Comparison of ENCODE assay signal across 16 cellular contexts in genomic region chr3:13509066-13509815, GRCh38. TPM values are rescaled to one million over a fixed set of nuclear protein-coding genes. Genes with fewer than 3 reads are reported as not detected.
A peak's percentile ranks its signal among the peaks of the same experiment; 100 is the strongest.
DNase-seq lines count a peak whose midpoint lies in the region; ATAC-seq, FAIRE-seq and TF ChIP-seq lines count a peak whose summit lies in the region.
"Had no signal": no experiment of that assay in that cellular context is flagged by ENCODE, and none has a peak within 500 bp of the region (broad histone marks: within the 10 kb centered on the region; RNA-seq: fewer than 3 reads in every experiment).

No MANE protein-coding gene starts in this region.

- no CpG with 5 or more reads among the region's 15 CpGs for WGBS in neuronal stem cell (ENCODE audit: extremely low coverage in 2 of 2, insufficient read length in 2 of 2, insufficient replicate concordance in 1 of 2), 2 donors
- 47 to 75% (median 53%) methylated on average over 13 to 15 of the region's 15 CpGs for WGBS in small intestine, 3 donors

- peaks cover 0 to 3% of the 10 kb centered on the region in 2 donors for H3K9me3 ChIP-seq in neuronal stem cell (replicated peaks in 1 of 2; ENCODE audit: control insufficient read depth in 2 of 2, insufficient read depth in 1 of 2, low read depth in 1 of 2, low read length in 2 of 2)
- H3K9me3 ChIP-seq in small intestine (ENCODE audit: control insufficient read depth, low read depth): no peaks in the 10 kb centered on the region

- H3K27ac Mint-ChIP-seq in natural killer cell treated with Interleukin-12 subunit alpha and Interleukin-12 subunit beta and Interleukin-15 and Interleukin-18, amount 100 ng/mL, for 72 hours: no peak overlapping the region
- H3K27ac Mint-ChIP-seq in natural killer cell (no peak overlapping the region), mesothelial cell of epicardium (no peak overlapping the region)

- H2AK5ac ChIP-seq in neuronal stem cell (ENCODE audit: low read depth, low read length): peak overlapping the region; percentile 57

- no peaks in the 10 kb centered on the region for H3K36me3 ChIP-seq in neuronal stem cell (replicated peaks in 1 of 2; ENCODE audit: control insufficient read depth in 2 of 2, insufficient read depth in 2 of 2, low read length in 2 of 2)
- H3K36me3 ChIP-seq in small intestine (ENCODE audit: control insufficient read depth in 2 of 2, insufficient read depth in 2 of 2, low read length in 2 of 2): no peaks in the 10 kb centered on the region

- H3K4me1 ChIP-seq in neuronal stem cell (ENCODE audit: control insufficient read depth in 2 of 2, insufficient read depth in 1 of 2, low read depth in 1 of 2, low read length in 2 of 2): peaks cover 25 to 34% of the 10 kb centered on the region in 2 donors
- no peaks in the 10 kb centered on the region for H3K4me1 ChIP-seq in small intestine (ENCODE audit: control insufficient read depth in 2 of 2, insufficient read depth in 1 of 2, low read depth in 1 of 2, low read length in 1 of 2)

- no peak overlapping the region for H3K4ac ChIP-seq in neuronal stem cell (ENCODE audit: low read length)

- H3K18ac ChIP-seq in neuronal stem cell (ENCODE audit: low read length): peak overlapping the region; percentile 27

- no peaks in the 10 kb centered on the region for H3K27me3 Mint-ChIP-seq in natural killer cell treated with Interleukin-12 subunit alpha and Interleukin-12 subunit beta and Interleukin-15 and Interleukin-18, amount 100 ng/mL, for 72 hours
- H3K27me3 Mint-ChIP-seq in natural killer cell (ENCODE audit: low read depth in 2 of 2) (no peaks in the 10 kb centered on the region), mesothelial cell of epicardium (ENCODE audit: low read depth) (no peaks in the 10 kb centered on the region)

- H3K14ac ChIP-seq in neuronal stem cell (ENCODE audit: low read length): no peak overlapping the region

- H3K4me2 ChIP-seq in neuronal stem cell (ENCODE audit: insufficient read depth, low read length, poor library complexity, severe bottlenecking): no peak overlapping the region
- H3K4me2 ChIP-seq: KMS-11 had no signal

- peak overlapping the region; percentile 56 for H2BK15ac ChIP-seq in neuronal stem cell (ENCODE audit: low read length)

- peak overlapping the region; percentile 7 for H2BK120ac ChIP-seq in neuronal stem cell (ENCODE audit: low read depth, low read length)

- no peak overlapping the region for H2BK5ac ChIP-seq in neuronal stem cell (ENCODE audit: low read length)

- H3K9ac ChIP-seq in neuronal stem cell (ENCODE audit: low read depth, low read length, poor library complexity): no peak overlapping the region
- H3K9ac ChIP-seq: KMS-11 had no signal

- no peak for TF ChIP-seq CTCF in natural killer cell (IDR thresholded peaks at IDR 0.05)
- TF ChIP-seq CTCF in mesothelial cell of epicardium (IDR thresholded peaks at IDR 0.05; ENCODE audit: unreplicated experiment): no peak

- H2AFZ ChIP-seq in neuronal stem cell (ENCODE audit: low read length): no peak overlapping the region
- H2AFZ ChIP-seq: PC-9 had no signal

- peak; percentile 52 for DNase-seq in natural killer cell treated with Interleukin-12 subunit alpha and Interleukin-12 subunit beta and Interleukin-15 and Interleukin-18, amount 100 ng/mL, for 72 hours (ENCODE audit: low spot score)
- DNase-seq in natural killer cell (no peak), left ventricle myocardium superior (peak; percentile 22), neuronal stem cell (ENCODE audit: low spot score) (no peak), epidermal melanocyte (ENCODE audit: insufficient read length, low spot score) (no peak), small intestine (no peak), mesothelial cell of epicardium (ENCODE audit: low spot score in 2 of 2, unreplicated experiment in 2 of 2) (no peak)
- no peak for DNase-seq in activated CD8-positive, alpha-beta memory T cell treated with anti-CD3 and anti-CD28 coated beads for 24 hours
- DNase-seq: C1 segment of cervical spinal cord, HCEC 1CT, NCI-H1436 treated with DMSO at 0.1 percent for 48 hours, NCI-H2029 treated with DMSO at 0.1 percent for 48 hours, PC-9 had no signal

- H3K4me3 ChIP-seq in neuronal stem cell (ENCODE audit: low read length in 2 of 2) (no peak overlapping the region), small intestine (ENCODE audit: low read depth in 1 of 2, low read length in 2 of 2) (no peak overlapping the region)
- H3K4me3 ChIP-seq: PC-9 had no signal

- no peak for FAIRE-seq in small intestine (lab: Jason Lieb, UNC)
- FAIRE-seq: A204.1 had no signal

- H3K27me3 ChIP-seq in neuronal stem cell (ENCODE audit: control insufficient read depth in 3 of 3, insufficient read depth in 3 of 3, low read depth in 1 of 3, low read length in 3 of 3): no peaks in the 10 kb centered on the region
- no peaks in the 10 kb centered on the region for H3K27me3 ChIP-seq in small intestine (ENCODE audit: control insufficient read depth in 2 of 2, insufficient read depth in 2 of 2, low read length in 2 of 2)

- H4K8ac ChIP-seq in neuronal stem cell (ENCODE audit: low read depth, low read length): no peak overlapping the region

- H3K27ac ChIP-seq in neuronal stem cell (replicated peaks; ENCODE audit: low read length): no peak overlapping the region
- H3K27ac ChIP-seq in small intestine (ENCODE audit: low read depth in 1 of 2, low read length in 1 of 2): no peak overlapping the region
- H3K27ac ChIP-seq: KMS-11, PC-9 had no signal

- H3K23ac ChIP-seq in neuronal stem cell (ENCODE audit: low read depth, low read length, poor library complexity): peak overlapping the region; percentile 13

- peak overlapping the region; percentile 8 for H2BK12ac ChIP-seq in neuronal stem cell (ENCODE audit: low read length)

- no peaks in the 10 kb centered on the region for H3K79me1 ChIP-seq in neuronal stem cell (ENCODE audit: low read depth, low read length)

- H3K36me3 Mint-ChIP-seq in natural killer cell treated with Interleukin-12 subunit alpha and Interleukin-12 subunit beta and Interleukin-15 and Interleukin-18, amount 100 ng/mL, for 72 hours: no peaks in the 10 kb centered on the region
- H3K36me3 Mint-ChIP-seq in natural killer cell (no peaks in the 10 kb centered on the region), mesothelial cell of epicardium (no peaks in the 10 kb centered on the region)

- ATAC-seq in natural killer cell treated with Interleukin-12 subunit alpha and Interleukin-12 subunit beta and Interleukin-15 and Interleukin-18, amount 100 ng/mL, for 72 hours: peak in 1 of 2 donors; percentile 2
- ATAC-seq in natural killer cell: no peak
- ATAC-seq in left ventricle myocardium superior: no peak

- no peaks in the 10 kb centered on the region for H3K4me1 Mint-ChIP-seq in natural killer cell treated with Interleukin-12 subunit alpha and Interleukin-12 subunit beta and Interleukin-15 and Interleukin-18, amount 100 ng/mL, for 72 hours (ENCODE audit: low read depth in 2 of 2)
- H3K4me1 Mint-ChIP-seq in natural killer cell (no peaks in the 10 kb centered on the region), mesothelial cell of epicardium (peaks cover 23% of the 10 kb centered on the region)

- no peaks in the 10 kb centered on the region for H3K9me3 Mint-ChIP-seq in natural killer cell treated with Interleukin-12 subunit alpha and Interleukin-12 subunit beta and Interleukin-15 and Interleukin-18, amount 100 ng/mL, for 72 hours
- H3K9me3 Mint-ChIP-seq in natural killer cell (no peaks in the 10 kb centered on the region), mesothelial cell of epicardium (peaks cover 4% of the 10 kb centered on the region)

- intact Hi-C loops in natural killer cell (cut with micrococcal nuclease) (no loop called here), left ventricle myocardium superior (cut with micrococcal nuclease) (no loop called here)

- H3K4me3 Mint-ChIP-seq in natural killer cell treated with Interleukin-12 subunit alpha and Interleukin-12 subunit beta and Interleukin-15 and Interleukin-18, amount 100 ng/mL, for 72 hours: no peak overlapping the region
- H3K4me3 Mint-ChIP-seq in natural killer cell (no peak overlapping the region), mesothelial cell of epicardium (no peak overlapping the region)

- H4K91ac ChIP-seq in neuronal stem cell (ENCODE audit: low read depth, low read length, poor library complexity): no peak overlapping the region

RNA-seq across cellular contexts. Expression of gene HDAC11, which starts 29.1 kb away (rescaled TPM):
- 1 to 10 TPM; 1.8 to 3.5 TPM for total RNA-seq in natural killer cell treated with Interleukin-12 subunit alpha and Interleukin-12 subunit beta and Interleukin-15 and Interleukin-18, amount 100 ng/mL, for 72 hours
- total RNA-seq in natural killer cell: 1 to 10 TPM; 3.4 to 5.3 (median 3.9) TPM
- total RNA-seq in left ventricle myocardium superior: 39.8 TPM
- polyA plus RNA-seq in neuronal stem cell (2013, experiment 1 of 2): 7.3 TPM
- polyA plus RNA-seq in neuronal stem cell (2013, experiment 2 of 2): 7.6 TPM
- 10 to 100 TPM; 12.4 to 19.4 (median 18.1) TPM for polyA plus RNA-seq in small intestine
- total RNA-seq in mesothelial cell of epicardium: 15.4 to 19.1 TPM (median 16.4 TPM) in 3 replicates

RNA-seq across cellular contexts. Expression of gene FBLN2, which starts 39.7 kb away (rescaled TPM):
- total RNA-seq in natural killer cell treated with Interleukin-12 subunit alpha and Interleukin-12 subunit beta and Interleukin-15 and Interleukin-18, amount 100 ng/mL, for 72 hours: not detected
- total RNA-seq in natural killer cell (1 to 10 TPM in 2 of 3 donors, under 1 TPM in 1; 0.61 to 2.7 (median 1.6) TPM), left ventricle myocardium superior (53.8 TPM), mesothelial cell of epicardium (63.3 to 68.6 TPM (median 67.5 TPM) in 3 replicates)
- 12.1 TPM for polyA plus RNA-seq in neuronal stem cell (2013, experiment 1 of 2)
- 12.3 TPM for polyA plus RNA-seq in neuronal stem cell (2013, experiment 2 of 2)
- polyA plus RNA-seq in small intestine: 10 to 100 TPM in 1 of 3 donors, 1 to 10 TPM in 1, under 1 TPM in 1; 0.45 to 30.8 (median 1.9) TPM
- total RNA-seq: NCI-H460 had no signal

Comparison
In these comparisons a context has a peak if more than half of its experiments do, and no peak if none do; other contexts are left out.
1. DNase-seq: peak in natural killer cell treated with Interleukin-12 subunit alpha and Interleukin-12 subunit beta and Interleukin-15 and Interleukin-18, amount 100 ng/mL, for 72 hours (single experiment) and left ventricle myocardium superior (single experiment); none in natural killer cell (single experiment), neuronal stem cell (single experiment), epidermal melanocyte (single experiment), small intestine (single experiment), activated CD8-positive, alpha-beta memory T cell treated with anti-CD3 and anti-CD28 coated beads for 24 hours (single experiment) and mesothelial cell of epicardium (0 of 2).
2. RNA of gene FBLN2, which starts 39.7 kb away (total RNA-seq): 63.3 to 68.6 TPM in mesothelial cell of epicardium and 53.8 TPM in left ventricle myocardium superior (single experiment); 0.61 to 2.7 TPM in natural killer cell and not detected in natural killer cell treated with Interleukin-12 subunit alpha and Interleukin-12 subunit beta and Interleukin-15 and Interleukin-18, amount 100 ng/mL, for 72 hours; every median in the first group is over 10 times any median in the second.